In genomic region chr19:8902520-8902919, GRCh38 we compare ENCODE assay signal across 24 cellular contexts.
"Had no signal": no experiment of that assay in that cellular context is flagged by ENCODE, and none has a peak within 500 bp of the region (broad histone marks: within the 10 kb centered on the region; RNA-seq: fewer than 3 reads in every experiment).

No MANE protein-coding gene starts in this region.

- H3K9me3 Mint-ChIP-seq: immature natural killer cell; natural killer cell treated with Interleukin-12 subunit alpha and Interleukin-12 subunit beta and Interleukin-15 and Interleukin-18, amount 100 ng/mL, for 72 hours; stimulated activated naive B cell treated with anti-CD40 and anti-IgM and Interleukin-4, amounts not matched to agents 10 μg/mL and 1 μg/mL and 100 μg/mL, for 72 hours had no signal

- H3K4me1 Mint-ChIP-seq: immature natural killer cell; naive thymus-derived CD4-positive, alpha-beta T cell; stimulated activated naive B cell treated with anti-CD40 and anti-IgM and Interleukin-4, amounts not matched to agents 10 μg/mL and 1 μg/mL and 100 μg/mL, for 72 hours had no signal

- H3K36me3 Mint-ChIP-seq: immature natural killer cell; naive thymus-derived CD4-positive, alpha-beta T cell; natural killer cell treated with Interleukin-12 subunit alpha and Interleukin-12 subunit beta and Interleukin-15 and Interleukin-18, amount 100 ng/mL, for 72 hours; stimulated activated naive B cell treated with anti-CD40 and anti-IgM and Interleukin-4, amounts not matched to agents 10 μg/mL and 1 μg/mL and 100 μg/mL, for 72 hours had no signal

- H3K27ac ChIP-seq: left ventricle myocardium inferior, ovary, right atrium auricular region, skin epidermis, stomach, testis, thyroid gland, transverse colon, upper lobe of left lung had no signal

- DNase-seq: hippocampal formation; immature natural killer cell; left ventricle myocardium inferior; midbrain; mucosa of descending colon; naive thymus-derived CD4-positive, alpha-beta T cell; ovary; stimulated activated CD4-positive, alpha-beta T cell treated with anti-CD3 and anti-CD28 coated beads, Interleukin-12 subunit alpha, Interleukin-12 subunit beta, amount 100 ng/mL, for 4 hours; stimulated activated CD4-positive, alpha-beta T cell treated with anti-CD3 and anti-CD28 coated beads, Interleukin-15, amount 100 ng/mL, for 24 hours; stimulated activated CD4-positive, alpha-beta T cell treated with anti-CD3 and anti-CD28 coated beads, Interleukin-2, amount 100 ng/mL, for 24 hours; stimulated activated CD4-positive, alpha-beta T cell treated with anti-CD3 and anti-CD28 coated beads, Interleukin-4, amount 100 ng/mL, for 1 hour; stimulated activated naive B cell treated with anti-CD40 and anti-IgM and Interleukin-4, amounts not matched to agents 10 μg/mL and 1 μg/mL and 100 μg/mL, for 72 hours; stimulated activated naive CD8-positive, alpha-beta T cell treated with anti-CD3 and anti-CD28 coated beads, Interleukin-15, Interleukin-2, amounts not matched to agents 100 U/mL and 50 U/mL, for 24 hours; stomach; testis; thyroid gland; transverse colon; upper lobe of left lung had no signal

- H3K36me3 ChIP-seq: left ventricle myocardium inferior, ovary, right atrium auricular region, stomach, thyroid gland, transverse colon, upper lobe of left lung had no signal

- H3K4me1 ChIP-seq: left ventricle myocardium inferior, right atrium auricular region, stomach, testis, thyroid gland, transverse colon, upper lobe of left lung had no signal

- H3K27me3 Mint-ChIP-seq: natural killer cell treated with Interleukin-12 subunit alpha and Interleukin-12 subunit beta and Interleukin-15 and Interleukin-18, amount 100 ng/mL, for 72 hours; progenitor cell of endocrine pancreas; stimulated activated naive B cell treated with anti-CD40 and anti-IgM and Interleukin-4, amounts not matched to agents 10 μg/mL and 1 μg/mL and 100 μg/mL, for 72 hours had no signal

- H3K27me3 ChIP-seq: ovary, right atrium auricular region, stomach, testis, thyroid gland, transverse colon, upper lobe of left lung had no signal

- FAIRE-seq: islet of Langerhans had no signal

- H3K27ac Mint-ChIP-seq: immature natural killer cell; naive thymus-derived CD4-positive, alpha-beta T cell; natural killer cell treated with Interleukin-12 subunit alpha and Interleukin-12 subunit beta and Interleukin-15 and Interleukin-18, amount 100 ng/mL, for 72 hours; progenitor cell of endocrine pancreas; stimulated activated naive B cell treated with anti-CD40 and anti-IgM and Interleukin-4, amounts not matched to agents 10 μg/mL and 1 μg/mL and 100 μg/mL, for 72 hours had no signal

- H3K9me3 ChIP-seq: left ventricle myocardium inferior, mucosa of descending colon, ovary, right atrium auricular region, stomach, testis, thyroid gland, transverse colon, upper lobe of left lung had no signal

- H3K4me3 ChIP-seq: left ventricle myocardium inferior, mucosa of descending colon, ovary, right atrium auricular region, skin epidermis, stomach, testis, thyroid gland, transverse colon, upper lobe of left lung had no signal

- ATAC-seq: mucosa of descending colon; naive thymus-derived CD4-positive, alpha-beta T cell; natural killer cell treated with Interleukin-12 subunit alpha and Interleukin-12 subunit beta and Interleukin-15 and Interleukin-18, amount 100 ng/mL, for 72 hours; sciatic nerve; stimulated activated naive B cell treated with anti-CD40 and anti-IgM and Interleukin-4, amounts not matched to agents 10 μg/mL and 1 μg/mL and 100 μg/mL, for 72 hours; stimulated activated naive CD8-positive, alpha-beta T cell treated with anti-CD3 and anti-CD28 coated beads, Interleukin-15, Interleukin-2, amounts not matched to agents 100 U/mL and 50 U/mL, for 24 hours had no signal

- H3K4me3 Mint-ChIP-seq: immature natural killer cell; naive thymus-derived CD4-positive, alpha-beta T cell; natural killer cell treated with Interleukin-12 subunit alpha and Interleukin-12 subunit beta and Interleukin-15 and Interleukin-18, amount 100 ng/mL, for 72 hours; stimulated activated naive B cell treated with anti-CD40 and anti-IgM and Interleukin-4, amounts not matched to agents 10 μg/mL and 1 μg/mL and 100 μg/mL, for 72 hours had no signal
